ENCODE assay signal across 8 cellular contexts in genomic region chr4:76212301-76212700, GRCh38. TPM values are rescaled to one million over a fixed set of nuclear protein-coding genes. Genes with fewer than 3 reads are reported as not detected.
DNase-seq lines count a peak whose midpoint lies in the region; ATAC-seq and TF ChIP-seq lines count a peak whose summit lies in the region.

No MANE protein-coding gene starts in this region.

- no peaks in the 10 kb centered on the region for H3K27me3 ChIP-seq in GM23248 (replicated peaks; ENCODE audit: insufficient read depth)
- no peaks in the 10 kb centered on the region for H3K27me3 ChIP-seq in gastrocnemius medialis

- in situ Hi-C loops in GM23248 (cut with MboI) = no loop called here
- in situ Hi-C loops in gastrocnemius medialis (cut with MboI; ENCODE audit: low sequenced_read_pairs in 4 of 4) = no loop called here

- H3K9ac ChIP-seq in GM23248 = peak overlapping the region; percentile 93

- peaks cover 52% of the 10 kb centered on the region for H3K4me1 ChIP-seq in GM23248 (ENCODE audit: insufficient read depth)
- H3K4me1 ChIP-seq in gastrocnemius medialis = peaks cover 82 to 83% of the 10 kb centered on the region in 2 donors

- H3K9me3 ChIP-seq in GM23248 (ENCODE audit: low read depth) (no peaks in the 10 kb centered on the region), gastrocnemius medialis (no peaks in the 10 kb centered on the region)

- intact Hi-C loops in gastrocnemius medialis (cut with DNase I; ENCODE audit: low total_unique reads) = loop anchor here (10.0 kb wide), 2 partner anchors 488 to 862 kb away; partner anchors contain the start of genes CCNI and USO1

- ATAC-seq in gastrocnemius medialis = no peak
- no peak for ATAC-seq in GM18519 (IDR thresholded peaks at IDR 0.05; ENCODE audit: low FRiP score, unreplicated experiment)

- no peak for TF ChIP-seq POLR2A in gastrocnemius medialis (IDR thresholded peaks at IDR 0.05)

- peak; percentile 48 for DNase-seq in GM23248
- DNase-seq in foreskin fibroblast = no peak
- DNase-seq in gastrocnemius medialis = no peak
- no peak for DNase-seq in COR-L47 (lab: John Stamatoyannopoulos, UW)
- no peak for DNase-seq in OCI-M2 (lab: John Stamatoyannopoulos, UW; ENCODE audit: unreplicated experiment)
- no peak for DNase-seq in NCI-H526 (lab: John Stamatoyannopoulos, UW)

- H3F3A ChIP-seq in GM23248 (ENCODE audit: insufficient read depth) = peaks cover 43% of the 10 kb centered on the region

- no peaks in the 10 kb centered on the region for H3K36me3 ChIP-seq in GM23248 (ENCODE audit: low read depth)
- no peaks in the 10 kb centered on the region for H3K36me3 ChIP-seq in gastrocnemius medialis

- H3K79me2 ChIP-seq in GM23248 (ENCODE audit: insufficient read depth) = peaks cover 59% of the 10 kb centered on the region

- 30 to 34% methylated on average over 2 of the region's 2 CpGs for WGBS in GM23248 (ENCODE audit: low coverage in 1 of 2, low lambda C conversion rate in 2 of 2, missing lambda C conversion rate in 2 of 2), 2 experiments

- peak overlapping the region; percentile 97 for H3K4me2 ChIP-seq in GM23248 (ENCODE audit: unreplicated experiment)

- H3K9me2 ChIP-seq in GM23248 (ENCODE audit: insufficient read depth) = no peaks in the 10 kb centered on the region

- peak overlapping the region; percentile 94 for H3K27ac ChIP-seq in GM23248
- H3K27ac ChIP-seq in gastrocnemius medialis = peak overlapping the region; percentile 90 to 97 (median 96)

- TF ChIP-seq CTCF in WI38 (IDR thresholded peaks at IDR 0.05; ENCODE audit: low read depth, low read length) (no peak), foreskin fibroblast (IDR thresholded peaks at IDR 0.05; ENCODE audit: low read depth, low read length) (no peak), gastrocnemius medialis (IDR thresholded peaks at IDR 0.05 in 4 of 5, conservative IDR thresholded peaks at IDR 0.05 in 1 of 5) (no peak)

- H4K20me1 ChIP-seq in GM23248 (ENCODE audit: insufficient read depth) = no peaks in the 10 kb centered on the region

- H3K4me3 ChIP-seq in GM23248 = peak overlapping the region; percentile 86
- H3K4me3 ChIP-seq in WI38 (ENCODE audit: low read depth, low read length) = peak overlapping the region; percentile 83
- peak overlapping the region; percentile 68 to 75 for H3K4me3 ChIP-seq in foreskin fibroblast (ENCODE audit: low read depth in 1 of 2, low read length in 2 of 2)
- peak overlapping the region; percentile 71 to 98 (median 86) for H3K4me3 ChIP-seq in gastrocnemius medialis

- H2AFZ ChIP-seq in GM23248 = peak overlapping the region; percentile 96; the same call in 1 of the 2 replicates

RNA-seq across cellular contexts. Expression of gene SCARB2, which starts 1.3 kb away (rescaled TPM):
- total RNA-seq in GM23248 (2014; rRNA removed; shearing (Covaris generic)) = 122 and 158 TPM in 2 replicates
- 173 and 175 TPM in 2 replicates for polyA plus RNA-seq in GM23248 (2016; fragmentation: Nextera tagmentation; extraction: Ambion mirVana)
- total RNA-seq in gastrocnemius medialis = 100 to 1,000 TPM in 3 of 4 donors, 10 to 100 TPM in 1; 91.3 to 292 (median 186) TPM

RNA-seq across cellular contexts. Expression of gene FAM47E, which starts 39.2 kb away (rescaled TPM):
- not detected in 2 replicates for total RNA-seq in GM23248 (2014; rRNA removed; shearing (Covaris generic))
- not detected in 2 replicates for polyA plus RNA-seq in GM23248 (2016; fragmentation: Nextera tagmentation; extraction: Ambion mirVana)
- 1 to 10 TPM in 3 of 4 donors, under 1 TPM in 1; 0.56 to 6.8 (median 3.8) TPM for total RNA-seq in gastrocnemius medialis
